1 cellular context compared by ENCODE assay signal in genomic region chr3:49025005-49025792, GRCh38.
TF ChIP-seq lines count a peak whose summit lies in the region.

No MANE protein-coding gene starts in this region.

TF ChIP-seq in HepG2, 621 proteins besides CTCF, POLR2A, EP300 and RAD21:
- TF ChIP-seq EEA1 (CRISPR knock-in tag; IDR thresholded peaks at IDR 0.05; ENCODE audit: borderline replicate concordance) (no peak), POLR2AphosphoS5 (IDR thresholded peaks at IDR 0.05; ENCODE audit: low read depth, low read length) (peak; percentile 21; the same call in 1 of the 2 replicates), DPF2 (CRISPR knock-in tag; IDR thresholded peaks at IDR 0.05; ENCODE audit: borderline replicate concordance, low read depth) (no peak), AGO2 (optimal IDR thresholded peaks at IDR 0.05; ENCODE audit: low read depth, low read length) (peak; percentile 92), ZNF563 (CRISPR knock-in tag; IDR thresholded peaks at IDR 0.05) (0 out of 2 replicates have a peak, but pooled peaks have one; percentile 24), ZNF770 (CRISPR knock-in tag; IDR thresholded peaks at IDR 0.05) (peak; percentile 57; the same call in 1 of the 2 replicates), HIC2 (CRISPR knock-in tag; IDR thresholded peaks at IDR 0.05; ENCODE audit: low read depth) (0 out of 2 replicates have a peak, but pooled peaks have one; percentile 19), CC2D1A (CRISPR knock-in tag; IDR thresholded peaks at IDR 0.05) (no peak), ZFX (CRISPR knock-in tag; IDR thresholded peaks at IDR 0.05; ENCODE audit: low read depth) (0 out of 2 replicates have a peak, but pooled peaks have one; percentile 5), POLR2G (IDR thresholded peaks at IDR 0.05; ENCODE audit: low read depth, low read length) (peak; percentile 51), SALL2 (CRISPR knock-in tag; IDR thresholded peaks at IDR 0.05) (no peak), RBFOX2 (IDR thresholded peaks at IDR 0.05; ENCODE audit: low read depth, low read length) (peak; percentile 61), ZC3H4 (CRISPR knock-in tag; IDR thresholded peaks at IDR 0.05; ENCODE audit: borderline replicate concordance) (0 out of 2 replicates have a peak, but pooled peaks have one; percentile 67), ARID4A (CRISPR knock-in tag; IDR thresholded peaks at IDR 0.05; ENCODE audit: borderline replicate concordance) (0 out of 2 replicates have a peak, but pooled peaks have one; percentile 42), RBM22 (optimal IDR thresholded peaks at IDR 0.05; ENCODE audit: low read length) (peak; percentile 48)
TF ChIP-seq in HepG2: peak in this region for 11.
